8 cellular contexts compared by ENCODE assay signal in the genomic region with DNA sequence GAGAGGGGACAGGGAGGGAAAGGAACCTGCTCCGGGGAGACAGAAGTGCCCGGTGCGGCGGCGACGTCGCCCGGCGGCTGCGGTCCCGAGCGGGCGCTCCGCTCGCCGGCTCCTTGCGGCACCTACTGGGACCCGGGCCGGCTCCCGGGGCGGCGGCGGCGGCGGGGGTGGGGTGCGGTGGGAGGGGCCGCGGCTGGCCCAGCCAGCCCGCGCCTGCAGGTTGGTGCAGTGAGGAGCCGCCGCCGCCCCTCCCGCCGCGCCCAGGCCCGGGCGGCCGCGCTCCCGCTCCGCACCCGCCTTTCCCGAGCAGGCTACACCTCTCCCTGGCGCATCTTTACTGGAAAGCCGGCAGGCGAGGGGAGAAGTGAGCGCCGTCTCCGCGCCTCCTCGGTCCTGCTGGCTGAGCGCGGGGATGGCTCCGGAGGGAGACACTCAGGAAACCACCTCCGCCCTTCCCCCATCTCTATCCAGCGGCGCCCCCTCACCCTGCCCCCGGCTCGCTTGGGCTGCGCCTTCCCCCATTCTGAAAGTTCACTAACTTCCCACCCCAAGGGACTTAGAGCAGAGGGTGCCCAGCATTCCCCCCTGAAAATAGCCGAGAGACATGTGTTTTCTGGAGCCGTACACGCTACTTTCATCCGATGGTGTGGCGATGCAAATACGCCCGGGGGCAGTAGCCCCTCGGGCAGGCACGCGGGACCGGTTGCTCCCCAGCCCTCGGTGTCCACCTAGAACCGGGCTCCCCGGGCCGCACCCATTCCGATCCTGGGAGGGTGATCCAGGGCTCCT. TPM values are rescaled to one million over a fixed set of nuclear protein-coding genes. Genes with fewer than 3 reads are reported as not detected.
DNase-seq lines count a peak whose midpoint lies in the region; ATAC-seq and TF ChIP-seq lines count a peak whose summit lies in the region.

Gene PLD5 (minus strand): TSS at position 127 of the 789 bp plus-strand sequence.

- no peak for TF ChIP-seq CTCF in mammary epithelial cell (conservative IDR thresholded peaks at IDR 0.05 in 1 of 2, IDR thresholded peaks at IDR 0.05 in 1 of 2; ENCODE audit: extremely low read depth in 1 of 2, insufficient read depth in 1 of 2, low read depth in 1 of 2, low read length in 2 of 2)

- peak within 1 kb of the TSS; percentile 52 for H3K18ac ChIP-seq in mesendoderm (ENCODE audit: low read length)

- no peaks in the 10 kb centered on the region for H3K27me3 ChIP-seq in mammary epithelial cell (ENCODE audit: insufficient read depth, low read length)
- peaks cover 17% of the 10 kb centered on the region for H3K27me3 ChIP-seq in mesendoderm (ENCODE audit: insufficient read depth, low read length, poor library complexity)
- no peaks in the 10 kb centered on the region for H3K27me3 ChIP-seq in Karpas-422 (ENCODE audit: low read length)

- H3K4me3 ChIP-seq in mammary epithelial cell (replicated peaks in 1 of 3; ENCODE audit: insufficient read depth in 1 of 3, low read depth in 2 of 3, low read length in 3 of 3) (peak within 1 kb of the TSS; percentile 74 to 92 (median 85)), mesendoderm (ENCODE audit: low read length) (peak within 1 kb of the TSS; percentile 46), Karpas-422 (ENCODE audit: low read length) (no peak within 1 kb of the TSS)

- H3K9me2 ChIP-seq in Karpas-422 (replicated peaks; ENCODE audit: insufficient read depth, low read length), result no peaks in the 10 kb centered on the region

- 0% methylated on average over 2 of the region's 77 CpGs for WGBS in mammary epithelial cell (ENCODE audit: low coverage, missing lambda C conversion rate)
- no CpG with 5 or more reads among the region's 77 CpGs for WGBS in mesendoderm (ENCODE audit: extremely low coverage, insufficient coverage, low lambda C conversion rate)

- peak within 1 kb of the TSS; percentile 78 for H3K56ac ChIP-seq in mesendoderm (ENCODE audit: low read length)

- H2AFZ ChIP-seq in mammary epithelial cell (ENCODE audit: low read depth, low read length) (peak within 1 kb of the TSS; percentile 93), Karpas-422 (ENCODE audit: low read length) (no peak within 1 kb of the TSS)

- no peak within 1 kb of the TSS for H2BK5ac ChIP-seq in mesendoderm (ENCODE audit: low read length)

- intact Hi-C loops in mammary epithelial cell (cut with micrococcal nuclease), result loop anchor here (1.0 to 5.0 kb wide), 4 partner anchors 57 to 263 kb away; no protein-coding TSS in a partner anchor

- H3K4ac ChIP-seq in mesendoderm (ENCODE audit: low read depth, low read length), result no peak within 1 kb of the TSS

- H3K27ac ChIP-seq in mammary epithelial cell (ENCODE audit: insufficient read depth, low read depth, low read length) (peak within 1 kb of the TSS; percentile 64), mesendoderm (ENCODE audit: low read depth, low read length) (no peak within 1 kb of the TSS), Karpas-422 (ENCODE audit: low read length) (no peak within 1 kb of the TSS)

- dilution Hi-C loops in mammary epithelial cell (cut with HindIII; ENCODE audit: low sequenced_read_pairs), result no loop called here

- DNase-seq in D341Med (ENCODE audit: low spot score), result peak; percentile 80
- DNase-seq in NCI-H128 (lab: John Stamatoyannopoulos, UW; ENCODE audit: unreplicated experiment), result peak; percentile 29
- DNase-seq in mammary epithelial cell, result peak; percentile 64
- DNase-seq in mesendoderm, result peak; percentile 49
- no peak for DNase-seq in AG08395 (ENCODE audit: low spot score)
- DNase-seq in NCI-H526 treated with DMSO at 0.1 percent for 48 hours (lab: John Stamatoyannopoulos, UW), result no peak
- DNase-seq in Karpas-422, result no peak

- in situ Hi-C loops in mammary epithelial cell (cut with MboI; ENCODE audit: low sequenced_read_pairs in 2 of 2), result loop anchor here in 1 of 2 donors (5.0 kb wide), 1 partner anchor 108 kb away; no protein-coding TSS in a partner anchor

- H4K8ac ChIP-seq in mesendoderm (ENCODE audit: low read depth, low read length), result no peak within 1 kb of the TSS

- no peaks in the 10 kb centered on the region for H3K9me3 ChIP-seq in mammary epithelial cell (replicated peaks; ENCODE audit: insufficient read depth, low read length)
- no peaks in the 10 kb centered on the region for H3K9me3 ChIP-seq in Karpas-422 (ENCODE audit: low read length)

- H2AK5ac ChIP-seq in mesendoderm (ENCODE audit: low read length), result no peak within 1 kb of the TSS

- H3K4me1 ChIP-seq in mammary epithelial cell (ENCODE audit: insufficient read depth, low read length) (peaks cover 27% of the 10 kb centered on the region), mesendoderm (ENCODE audit: control insufficient read depth, low read depth, low read length) (no peaks in the 10 kb centered on the region), Karpas-422 (ENCODE audit: low read length) (no peaks in the 10 kb centered on the region)

- H2BK15ac ChIP-seq in mesendoderm (replicated peaks; ENCODE audit: low read depth), result no peak within 1 kb of the TSS

- CTCF ChIA-PET in mammary epithelial cell (lab: Charles Lee; ENCODE audit: low non-redundant PET), result interaction anchor here (0.5 to 1.3 kb wide), 4 partner anchors 81 to 316 kb away, joined by 3 to 12 read pairs (median 7); no protein-coding TSS in a partner anchor

- no peak for ATAC-seq in GM21367 (IDR thresholded peaks at IDR 0.05; ENCODE audit: unreplicated experiment)

- BruUV-seq in mammary epithelial cell (replicated peaks; lab: Mats Ljungman, UMichigan), result TSS peak; percentile 85

- H4K20me1 ChIP-seq in mammary epithelial cell (ENCODE audit: insufficient read depth, low read length) (no peaks in the 10 kb centered on the region), Karpas-422 (ENCODE audit: insufficient read depth, low read depth, low read length) (no peaks in the 10 kb centered on the region)

- no peak within 1 kb of the TSS for H4K5ac ChIP-seq in mesendoderm (ENCODE audit: low read length)

- H3K9ac ChIP-seq in mammary epithelial cell (ENCODE audit: insufficient read depth, low read length) (peak within 1 kb of the TSS; percentile 79), mesendoderm (ENCODE audit: low read length) (peak within 1 kb of the TSS; percentile 54), Karpas-422 (ENCODE audit: low read length) (no peak within 1 kb of the TSS)

- peaks cover 3% of the 10 kb centered on the region for H3K36me3 ChIP-seq in mammary epithelial cell (ENCODE audit: insufficient read depth, low read length)
- H3K36me3 ChIP-seq in mesendoderm (ENCODE audit: control insufficient read depth, insufficient read depth, low read length), result no peaks in the 10 kb centered on the region
- no peaks in the 10 kb centered on the region for H3K36me3 ChIP-seq in Karpas-422 (ENCODE audit: insufficient read depth, low read length)

- H3K23ac ChIP-seq in mesendoderm (ENCODE audit: low read length), result no peak within 1 kb of the TSS

- H3K79me1 ChIP-seq in mesendoderm (ENCODE audit: low read length), result no peaks in the 10 kb centered on the region

- H2BK120ac ChIP-seq in mesendoderm (ENCODE audit: low read depth, low read length), result no peak within 1 kb of the TSS

- peaks cover 43% of the 10 kb centered on the region for H3K79me2 ChIP-seq in mammary epithelial cell (ENCODE audit: insufficient read depth, low read length)
- no peaks in the 10 kb centered on the region for H3K79me2 ChIP-seq in mesendoderm (ENCODE audit: control insufficient read depth, insufficient read depth, low read length)
- H3K79me2 ChIP-seq in Karpas-422 (ENCODE audit: low read length), result no peaks in the 10 kb centered on the region

- peak within 1 kb of the TSS; percentile 98 for H3K4me2 ChIP-seq in mammary epithelial cell (ENCODE audit: insufficient read depth, low read depth, low read length)
- peak within 1 kb of the TSS; percentile 91 for H3K4me2 ChIP-seq in mesendoderm (ENCODE audit: low read length)
- no peak within 1 kb of the TSS for H3K4me2 ChIP-seq in Karpas-422 (ENCODE audit: low read depth, low read length, poor library complexity, severe bottlenecking)

RNA-seq across cellular contexts. Expression of gene PLD5, which starts in this region (rescaled TPM):
- total RNA-seq in mammary epithelial cell, result 10 to 100 TPM in 1 of 2 donors, 1 to 10 TPM in 1; 6.5 to 25.1 TPM
- 7.4 TPM for polyA plus RNA-seq in mammary epithelial cell
- 11.5 TPM for polyA minus RNA-seq in mammary epithelial cell
- 0.56 TPM for polyA plus RNA-seq in mesendoderm (2013, experiment 1 of 2)
- polyA plus RNA-seq in mesendoderm (2013, experiment 2 of 2), result 0.57 TPM
- not detected in 2 replicates for total RNA-seq in Karpas-422 (2014; rRNA removed; shearing (Covaris generic); ENCODE audit: low replicate concordance)

Comparison
In these comparisons a context has a peak if more than half of its experiments do, and no peak if none do; other contexts are left out.
1. DNase-seq: peak in D341Med (single experiment), NCI-H128 (single experiment), mammary epithelial cell (single experiment) and mesendoderm (single experiment); none in AG08395 (single experiment), NCI-H526 treated with DMSO at 0.1 percent for 48 hours (single experiment) and Karpas-422 (single experiment).